In the genomic region with DNA sequence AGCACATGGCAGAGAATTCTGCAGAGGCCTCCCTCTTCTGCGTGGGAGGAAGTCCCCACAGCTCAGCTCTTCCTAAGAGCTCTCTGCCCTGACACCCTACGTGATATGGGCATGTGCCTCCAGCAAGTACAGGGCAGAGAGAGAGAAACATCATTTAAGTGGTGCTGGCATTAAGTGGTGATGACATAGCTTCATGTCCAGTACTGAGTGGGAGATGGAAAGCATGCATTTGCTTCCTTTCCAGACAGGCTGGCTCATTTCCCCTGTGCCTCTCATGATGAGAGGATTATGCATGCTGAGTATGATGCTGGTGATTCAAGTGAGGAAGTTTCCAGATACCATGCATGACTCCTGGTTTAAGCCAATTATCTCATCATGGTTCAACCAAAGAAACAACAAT, we compare ENCODE assay signal across 1 cellular context.
TF ChIP-seq lines count a peak whose summit lies in the region.

No MANE protein-coding gene starts in this region.

TF ChIP-seq in endothelial cell of umbilical vein, 7 proteins besides CTCF, POLR2A, EP300 and RAD21:
- TF ChIP-seq POLR2AphosphoS5 (IDR thresholded peaks at IDR 0.05; ENCODE audit: insufficient read depth, low read depth, low read length) (no peak), FOS (IDR thresholded peaks at IDR 0.05; ENCODE audit: borderline replicate concordance, insufficient read depth, low read length) (peak; percentile 30), EZH2 (IDR thresholded peaks at IDR 0.05; ENCODE audit: borderline replicate concordance, low read depth, low read length, severe bottlenecking) (no peak), GATA2 (IDR thresholded peaks at IDR 0.05; ENCODE audit: insufficient read depth, insufficient read length, low read depth, low read length) (no peak)
